In the genomic region with DNA sequence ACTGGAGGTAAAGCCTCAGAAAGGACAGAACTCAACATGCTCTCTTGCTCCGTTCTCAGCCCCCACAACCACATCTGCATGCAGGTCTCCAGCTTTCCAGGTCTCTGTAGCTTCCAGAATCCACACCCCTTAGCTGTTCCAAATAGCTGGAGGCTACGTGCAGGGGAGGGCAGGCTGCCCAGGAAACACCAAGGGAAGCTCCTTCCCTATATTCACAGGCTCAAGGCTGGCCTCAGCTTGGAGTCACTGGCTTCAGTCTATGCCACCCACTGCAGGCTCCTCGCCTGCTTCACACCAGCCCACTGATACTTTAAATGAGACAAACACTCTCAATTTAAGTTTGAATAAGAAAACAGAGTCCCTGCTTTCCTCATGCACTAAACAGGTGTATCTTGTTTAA, we compare ENCODE assay signal across 14 cellular contexts.
DNase-seq lines count a peak whose midpoint lies in the region; ATAC-seq and TF ChIP-seq lines count a peak whose summit lies in the region.
"Had no signal": no experiment of that assay in that cellular context is flagged by ENCODE, and none has a peak within 500 bp of the region (broad histone marks: within the 10 kb centered on the region; RNA-seq: fewer than 3 reads in every experiment).

No MANE protein-coding gene starts in this region.

- H3K4me1 Mint-ChIP-seq in activated T-helper 17 cell treated with anti-CD3 and anti-CD28 coated beads, Interleukin-2, amount 50 U/mL, for 72 hours, result no peaks in the 10 kb centered on the region

- intact Hi-C loops in right cardiac atrium (cut with DNase I) (no loop called here), Right ventricle myocardium superior (cut with DNase I) (no loop called here), left lung (cut with DNase I) (no loop called here)

- H3K4me1 ChIP-seq in right cardiac atrium (ENCODE audit: control insufficient read depth, insufficient read depth, low read length) (no peaks in the 10 kb centered on the region), left lung (peaks cover 17 to 21% of the 10 kb centered on the region in 2 donors)

- DNase-seq in right cardiac atrium (peak in 2 of 3 donors; percentile 47 to 51), Right ventricle myocardium superior (no peak), RWPE1 (ENCODE audit: low spot score) (peak; percentile 8), left lung (no peak), DMS53 (lab: John Stamatoyannopoulos, UW) (no peak), putamen (ENCODE audit: low spot score) (no peak)
- DNase-seq: C1 segment of cervical spinal cord, DMS 273 treated with DMSO at 0.1 percent for 48 hours, H7, NCI-H1930, NCI-H2171 treated with DMSO at 0.1 percent for 48 hours, Peyer's patch had no signal

- no peaks in the 10 kb centered on the region for H3K36me3 Mint-ChIP-seq in activated T-helper 17 cell treated with anti-CD3 and anti-CD28 coated beads, Interleukin-2, amount 50 U/mL, for 72 hours (ENCODE audit: low read depth)

- H3K27me3 ChIP-seq in right cardiac atrium (ENCODE audit: control insufficient read depth, insufficient read depth) (no peaks in the 10 kb centered on the region), left lung (peaks cover 36 to 81% of the 10 kb centered on the region in 2 donors)

- no peaks in the 10 kb centered on the region for H3K36me3 ChIP-seq in left lung
- H3K36me3 ChIP-seq: Peyer's patch had no signal

- 40% methylated on average over 3 of the region's 3 CpGs for WGBS in right cardiac atrium

- H3K9me3 ChIP-seq in right cardiac atrium (ENCODE audit: control insufficient read depth, low read length), result no peaks in the 10 kb centered on the region
- H3K9me3 ChIP-seq in left lung, result no peaks in the 10 kb centered on the region
- H3K9me3 ChIP-seq: Peyer's patch had no signal

- H3K4me3 ChIP-seq in right cardiac atrium (ENCODE audit: low read length), result no peak overlapping the region
- no peak overlapping the region for H3K4me3 ChIP-seq in left lung
- H3K4me3 ChIP-seq: Peyer's patch had no signal

- H3K27ac Mint-ChIP-seq in activated T-helper 17 cell treated with anti-CD3 and anti-CD28 coated beads, Interleukin-2, amount 50 U/mL, for 72 hours, result no peak overlapping the region

- POLR2A ChIA-PET in RWPE1 (lab: Yijun Ruan, JAX; ENCODE audit: low non-redundant PET), result no interaction called here

- CTCF ChIA-PET in RWPE1 (lab: Yijun Ruan, JAX), result no interaction called here

- ATAC-seq in right cardiac atrium (no peak), Right ventricle myocardium superior (ENCODE audit: poor library complexity) (no peak), left lung (peak; percentile 49)
- ATAC-seq in activated T-helper 17 cell treated with anti-CD3 and anti-CD28 coated beads, Interleukin-2, amount 50 U/mL, for 72 hours (replicated peaks), result no peak
- ATAC-seq: HepG2 had no signal

- H3K27ac ChIP-seq in right cardiac atrium (ENCODE audit: low read length) (no peak overlapping the region), RWPE1 (no peak overlapping the region), left lung (no peak overlapping the region)
- H3K27ac ChIP-seq: Peyer's patch had no signal

- peaks cover 47% of the 10 kb centered on the region for H3K27me3 Mint-ChIP-seq in activated T-helper 17 cell treated with anti-CD3 and anti-CD28 coated beads, Interleukin-2, amount 50 U/mL, for 72 hours

- H3K9me3 Mint-ChIP-seq in activated T-helper 17 cell treated with anti-CD3 and anti-CD28 coated beads, Interleukin-2, amount 50 U/mL, for 72 hours, result no peaks in the 10 kb centered on the region

- TF ChIP-seq CTCF in RWPE1 (conservative IDR thresholded peaks at IDR 0.05; ENCODE audit: low read depth), result no peak
- no peak for TF ChIP-seq CTCF in left lung (IDR thresholded peaks at IDR 0.05)

- H3K4me3 Mint-ChIP-seq in activated T-helper 17 cell treated with anti-CD3 and anti-CD28 coated beads, Interleukin-2, amount 50 U/mL, for 72 hours, result no peak overlapping the region

Comparison
In these comparisons a context has a peak if more than half of its experiments do, and no peak if none do; other contexts are left out.
1. DNase-seq: peak in right cardiac atrium (2 of 3) and RWPE1 (single experiment); none in Right ventricle myocardium superior (single experiment), left lung (0 of 2), DMS53 (single experiment) and putamen (single experiment).